In the genomic region with DNA sequence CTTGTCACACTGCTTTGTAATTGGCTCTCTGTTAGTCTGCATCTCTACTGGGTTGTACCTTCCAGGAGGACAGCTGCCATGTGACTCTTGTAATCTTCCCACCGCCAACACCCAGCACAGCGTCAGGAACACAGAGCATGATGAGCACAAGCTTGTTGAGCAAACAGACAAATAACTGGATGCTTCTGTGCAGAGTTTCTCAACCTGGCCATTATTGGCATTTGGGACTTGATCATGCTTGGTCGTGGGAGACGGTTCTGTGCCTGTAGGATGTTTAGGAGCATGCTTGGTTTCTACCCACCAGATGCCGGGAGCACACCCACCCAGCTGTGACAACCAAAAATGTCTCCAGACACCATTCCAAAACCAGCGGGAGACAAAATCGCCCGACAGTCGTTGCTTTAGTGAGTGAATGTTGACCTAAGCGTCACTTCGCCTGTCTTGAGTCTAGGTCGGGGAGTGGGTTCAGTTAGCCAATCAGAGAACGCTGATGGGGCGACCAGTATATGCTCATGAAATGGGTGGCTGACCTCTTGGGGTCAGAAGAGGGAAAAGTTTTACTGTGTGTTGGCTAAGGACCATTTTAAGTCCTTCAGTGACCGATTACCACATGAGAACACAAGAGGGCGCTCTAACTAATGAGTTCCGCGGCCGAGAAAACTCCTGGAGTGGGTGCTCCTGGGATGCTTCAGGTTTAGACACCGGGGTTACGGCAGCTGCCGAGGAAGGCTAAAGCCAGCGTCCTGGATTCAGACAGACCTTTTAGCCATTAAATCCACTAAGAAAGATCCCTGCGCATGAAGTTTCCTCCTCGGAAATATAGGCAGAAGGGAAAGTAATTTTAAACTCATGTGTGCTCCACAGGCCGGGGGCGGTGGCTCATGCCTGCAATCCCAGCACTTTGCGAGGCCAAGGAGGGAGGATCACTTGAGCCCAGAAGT, we compare ENCODE assay signal across 8 cellular contexts. TPM values are rescaled to one million over a fixed set of nuclear protein-coding genes. Genes with fewer than 3 reads are reported as not detected.
DNase-seq lines count a peak whose midpoint lies in the region; ATAC-seq and TF ChIP-seq lines count a peak whose summit lies in the region.

No MANE protein-coding gene starts in this region.

- H3K4me1 Mint-ChIP-seq in naive thymus-derived CD4-positive, alpha-beta T cell = peaks cover 2 to 35% (median 22%) of the 10 kb centered on the region in 7 donors

- H3K4me3 ChIP-seq in epithelial cell of esophagus (ENCODE audit: low read length) = no peak overlapping the region
- no peak overlapping the region for H3K4me3 ChIP-seq in naive thymus-derived CD4-positive, alpha-beta T cell (ENCODE audit: low read length)

- peak; percentile 85 for ATAC-seq in naive thymus-derived CD4-positive, alpha-beta T cell
- no peak for ATAC-seq in GM18498 (IDR thresholded peaks at IDR 0.05; ENCODE audit: unreplicated experiment)

- TF ChIP-seq CTCF in epithelial cell of esophagus (IDR thresholded peaks at IDR 0.05; ENCODE audit: insufficient read depth, low read depth, low read length, missing control alignments) = peak; percentile 77

- H3K27me3 ChIP-seq in naive thymus-derived CD4-positive, alpha-beta T cell (ENCODE audit: control insufficient read depth in 2 of 2, insufficient read depth in 2 of 2, low read length in 2 of 2) = no peaks in the 10 kb centered on the region

- no peaks in the 10 kb centered on the region for H3K9me3 Mint-ChIP-seq in naive thymus-derived CD4-positive, alpha-beta T cell

- H3K27ac Mint-ChIP-seq in naive thymus-derived CD4-positive, alpha-beta T cell = peak overlapping the region in 8 of 9 donors; percentile 60 to 95 (median 82)

- POLR2A ChIA-PET in naive thymus-derived CD4-positive, alpha-beta T cell (lab: Charles Lee) = interaction anchor here (0.6 to 3.9 kb wide), 8 partner anchors 23 to 341 kb away, joined by 3 to 25 read pairs (median 4); partner anchors contain the start of genes CEP95, DDX5 and POLG2

- no peak overlapping the region for H3K27ac ChIP-seq in naive thymus-derived CD4-positive, alpha-beta T cell (ENCODE audit: low read depth, low read length)

- peak; percentile 51 for DNase-seq in CMK (ENCODE audit: low read depth)
- DNase-seq in HuH-7 (ENCODE audit: low spot score) = peak; percentile 83
- DNase-seq in NOMO-1 treated with DMSO at 0.1 percent for 48 hours (lab: John Stamatoyannopoulos, UW; ENCODE audit: unreplicated experiment) = peak; percentile 77
- peak; percentile 9 for DNase-seq in activated CD8-positive, alpha-beta memory T cell treated with anti-CD3 and anti-CD28 coated beads, Interleukin-2, amount 50 U/mL, for 1 hour (ENCODE audit: extremely low read depth)
- DNase-seq in epithelial cell of esophagus (ENCODE audit: low read depth) = peak; percentile 75
- DNase-seq in naive thymus-derived CD4-positive, alpha-beta T cell = peak in 8 of 9 donors; percentile 32 to 67 (median 54)
- peak; percentile 9 for DNase-seq in stimulated activated naive CD4-positive, alpha-beta T cell treated with Interleukin-2 at 50 U/mL for 16 hours (lab: John Stamatoyannopoulos, UW)

- H3K9me3 ChIP-seq in naive thymus-derived CD4-positive, alpha-beta T cell (ENCODE audit: control insufficient read depth in 2 of 3, low read length in 3 of 3) = no peaks in the 10 kb centered on the region

- intact Hi-C loops in naive thymus-derived CD4-positive, alpha-beta T cell (cut with micrococcal nuclease) = loop anchor here (1.0 to 5.0 kb wide), 7 partner anchors 14 to 326 kb away; no protein-coding TSS in a partner anchor

- peaks cover 0 to 7% (median 3%) of the 10 kb centered on the region in 5 donors for H3K36me3 Mint-ChIP-seq in naive thymus-derived CD4-positive, alpha-beta T cell

- H3K4me1 ChIP-seq in naive thymus-derived CD4-positive, alpha-beta T cell (ENCODE audit: control insufficient read depth in 2 of 2, insufficient read depth in 2 of 2, low read length in 2 of 2) = peaks cover 0 to 7% of the 10 kb centered on the region in 2 donors

- H3K36me3 ChIP-seq in naive thymus-derived CD4-positive, alpha-beta T cell (ENCODE audit: control insufficient read depth in 2 of 3, insufficient read depth in 3 of 3, low read length in 3 of 3) = no peaks in the 10 kb centered on the region

- peak overlapping the region in 6 of 10 donors; percentile 20 to 62 (median 44) for H3K4me3 Mint-ChIP-seq in naive thymus-derived CD4-positive, alpha-beta T cell

- CTCF ChIA-PET in naive thymus-derived CD4-positive, alpha-beta T cell (lab: Charles Lee) = interaction anchor here (0.6 to 16.3 kb wide), 21 partner anchors 7 to 843 kb away, joined by 3 to 182 read pairs (median 4); no protein-coding TSS in a partner anchor

- peaks cover 0 to 9% (median 0%) of the 10 kb centered on the region in 5 donors for H3K27me3 Mint-ChIP-seq in naive thymus-derived CD4-positive, alpha-beta T cell

RNA-seq across cellular contexts. Expression of gene TEX2, which starts 57.8 kb away (rescaled TPM):
- total RNA-seq in naive thymus-derived CD4-positive, alpha-beta T cell = 10 to 100 TPM; 14.1 to 24.2 (median 14.4) TPM
- 10 to 100 TPM in 1 of 2 donors, 1 to 10 TPM in 1; 7.9 to 14.8 TPM for polyA plus RNA-seq in naive thymus-derived CD4-positive, alpha-beta T cell

Comparison
In these comparisons a context has a peak if more than half of its experiments do, and no peak if none do; other contexts are left out.
1. DNase-seq: peak in every context shown above with its lines; median percentile 83 in HuH-7; 77 in NOMO-1 treated with DMSO at 0.1 percent for 48 hours; 75 in epithelial cell of esophagus; 54 in naive thymus-derived CD4-positive, alpha-beta T cell; 51 in CMK; 9 in activated CD8-positive, alpha-beta memory T cell treated with anti-CD3 and anti-CD28 coated beads, Interleukin-2, amount 50 U/mL, for 1 hour; 9 in stimulated activated naive CD4-positive, alpha-beta T cell treated with Interleukin-2 at 50 U/mL for 16 hours.